Comparison of ENCODE assay signal across 9 cellular contexts in the genomic region with DNA sequence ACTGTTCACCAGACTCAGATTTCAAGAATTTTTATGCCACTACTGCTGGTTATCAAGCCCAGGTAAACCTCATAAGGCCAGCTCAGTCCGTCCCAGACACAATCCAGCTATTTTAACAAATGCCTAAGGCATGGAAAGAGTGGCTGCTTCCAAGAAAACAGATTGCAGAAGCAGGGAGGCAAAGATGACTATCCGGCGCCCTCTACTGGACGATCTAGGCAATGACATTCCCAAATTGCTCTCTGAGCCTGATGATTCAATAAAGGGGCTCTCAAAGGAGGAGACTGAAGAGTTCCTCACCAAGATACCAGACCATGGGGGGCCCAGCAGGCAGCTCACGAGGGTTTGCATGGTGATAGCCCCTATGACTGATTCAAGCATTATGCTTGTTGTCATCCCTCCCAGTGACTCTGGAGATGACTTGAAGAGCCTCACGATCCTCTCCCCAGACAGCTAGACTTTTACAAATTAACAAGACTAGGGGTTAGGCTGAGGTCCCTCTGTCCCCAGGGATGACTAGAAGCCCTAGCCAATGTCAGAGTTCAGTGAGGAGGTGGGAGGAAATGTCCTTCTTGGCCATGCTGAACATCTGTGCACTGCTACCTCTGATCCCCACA. TPM values are rescaled to one million over a fixed set of nuclear protein-coding genes. Genes with fewer than 3 reads are reported as not detected.
DNase-seq lines count a peak whose midpoint lies in the region; ATAC-seq, FAIRE-seq and TF ChIP-seq lines count a peak whose summit lies in the region.
"Had no signal": no experiment of that assay in that cellular context is flagged by ENCODE, and none has a peak within 500 bp of the region (broad histone marks: within the 10 kb centered on the region; RNA-seq: fewer than 3 reads in every experiment).

No MANE protein-coding gene starts in this region.

- ATAC-seq in GM19023 (IDR thresholded peaks at IDR 0.05; ENCODE audit: unreplicated experiment) = no peak

- H3K9ac ChIP-seq in kidney (ENCODE audit: low read length in 2 of 2) = no peak overlapping the region

- H3K27ac ChIP-seq in kidney (ENCODE audit: low read depth in 2 of 2, low read length in 2 of 2) = peak overlapping the region in 1 of 2 donors; percentile 25

- DNase-seq in activated T-cell treated with anti-CD3 and anti-CD28 coated beads for 48 hours (ENCODE audit: low read depth) (peak; percentile 22), activated T-cell treated with anti-CD3 and anti-CD28 coated beads for 4 hours (no peak), HS-27A (ENCODE audit: low read depth) (peak; percentile 30), SHP77 (lab: John Stamatoyannopoulos, UW) (peak; percentile 23 to 24), cardiac fibroblast (ENCODE audit: low read depth in 2 of 2) (peak; percentile 68 to 75), kidney (no peak)
- peak; percentile 45 for DNase-seq in stimulated activated CD4-positive, alpha-beta T cell treated with anti-CD3 and anti-CD28 coated beads, Interleukin-4, amount 100 ng/mL, for 24 hours

- peaks cover 0 to 6% of the 10 kb centered on the region in 2 donors for H3K9me3 ChIP-seq in kidney (ENCODE audit: control insufficient read depth in 1 of 2, low read length in 2 of 2)

- H3K36me3 ChIP-seq in kidney (ENCODE audit: control insufficient read depth in 1 of 2, insufficient read depth in 2 of 2, low read length in 2 of 2) = no peaks in the 10 kb centered on the region

- H3K4me3 ChIP-seq in cardiac fibroblast (replicated peaks in 1 of 2; ENCODE audit: low read depth in 2 of 2, low read length in 2 of 2) (no peak overlapping the region), kidney (ENCODE audit: low read length in 2 of 2) (no peak overlapping the region)

- TF ChIP-seq CTCF in cardiac fibroblast (IDR thresholded peaks at IDR 0.05; ENCODE audit: low read depth, low read length) (peak; percentile 92), kidney (IDR thresholded peaks at IDR 0.05; ENCODE audit: borderline replicate concordance, extremely low read depth, insufficient read depth) (peak; percentile 85)

- H3K4me1 ChIP-seq in kidney (ENCODE audit: control insufficient read depth in 1 of 2, insufficient read depth in 1 of 2, low read depth in 1 of 2, low read length in 2 of 2) = no peaks in the 10 kb centered on the region

- intact Hi-C loops in kidney (cut with DNase I) = no loop called here

- FAIRE-seq in kidney (lab: Jason Lieb, UNC) = no peak

RNA-seq across cellular contexts. Expression of a gene that starts 25.0 kb away (rescaled TPM):
- total RNA-seq in kidney = 18.1 TPM
- 1.9 TPM for polyA plus RNA-seq in kidney (ENCODE audit: insufficient read depth, low read depth, low replicate concordance)

RNA-seq across cellular contexts. Expression of a gene that starts 45.8 kb away (rescaled TPM):
- 1.4 TPM for total RNA-seq in kidney
- polyA plus RNA-seq in kidney (ENCODE audit: insufficient read depth, low read depth, low replicate concordance) = not detected
- total RNA-seq: dermis microvascular lymphatic vessel endothelial cell had no signal

Comparison
In these comparisons a context has a peak if more than half of its experiments do, and no peak if none do; other contexts are left out.
1. DNase-seq: peak in activated T-cell treated with anti-CD3 and anti-CD28 coated beads for 48 hours (single experiment), HS-27A (single experiment), SHP77 (2 of 2), cardiac fibroblast (2 of 2) and stimulated activated CD4-positive, alpha-beta T cell treated with anti-CD3 and anti-CD28 coated beads, Interleukin-4, amount 100 ng/mL, for 24 hours (single experiment); none in activated T-cell treated with anti-CD3 and anti-CD28 coated beads for 4 hours (single experiment) and kidney (single experiment).